Comparison of ENCODE assay signal across 8 cellular contexts in the genomic region with DNA sequence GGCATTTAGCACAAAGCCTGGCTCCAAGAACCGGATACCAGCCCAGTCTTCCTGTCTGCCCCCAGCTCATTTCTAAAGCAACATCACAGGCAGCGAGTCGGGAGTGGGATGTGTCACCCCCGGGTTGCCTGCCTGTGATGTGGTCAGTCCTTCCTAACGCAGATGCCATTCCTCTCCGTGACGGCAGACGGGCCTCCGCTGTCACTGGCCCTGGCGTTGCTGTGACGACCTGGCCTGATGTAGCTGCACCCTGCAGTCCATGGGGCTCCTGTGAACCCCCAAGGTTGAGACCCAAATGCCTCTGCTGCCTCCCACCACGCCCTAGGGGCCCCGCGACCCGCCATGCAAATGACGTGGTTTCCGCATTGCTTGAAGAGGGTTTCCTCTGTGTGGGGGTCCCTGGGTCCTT. TPM values are rescaled to one million over a fixed set of nuclear protein-coding genes. Genes with fewer than 3 reads are reported as not detected.
DNase-seq lines count a peak whose midpoint lies in the region; ATAC-seq and TF ChIP-seq lines count a peak whose summit lies in the region.

No MANE protein-coding gene starts in this region.

- H3K4me3 ChIP-seq in AG10803 (ENCODE audit: low read length) (no peak overlapping the region), neutrophil (ENCODE audit: low read depth in 1 of 2, low read length in 1 of 2) (peak overlapping the region; percentile 54 to 66), upper lobe of left lung (no peak overlapping the region)

- POLR2A ChIA-PET in RWPE1 (lab: Yijun Ruan, JAX; ENCODE audit: low non-redundant PET) = no interaction called here

- H3K27me3 ChIP-seq in neutrophil = no peaks in the 10 kb centered on the region
- no peaks in the 10 kb centered on the region for H3K27me3 ChIP-seq in upper lobe of left lung

- ATAC-seq in T-helper 17 cell (peak; percentile 63), upper lobe of left lung (ENCODE audit: low FRiP score in 2 of 2) (peak; percentile 3 to 20), HG03378 (IDR thresholded peaks at IDR 0.05; ENCODE audit: unreplicated experiment) (no peak), GM18858 (IDR thresholded peaks at IDR 0.05; ENCODE audit: unreplicated experiment) (no peak)

- peak in 1 of 4 donors; percentile 50 for TF ChIP-seq POLR2A in upper lobe of left lung (IDR thresholded peaks at IDR 0.05)

- CTCF ChIA-PET in RWPE1 (lab: Yijun Ruan, JAX) = interaction anchor here (2.8 kb wide), 1 partner anchor 54 kb away, joined by 14 read pairs; no protein-coding TSS in a partner anchor

- H3K9me3 ChIP-seq in T-helper 17 cell (ENCODE audit: control insufficient read depth, low read length, poor library complexity, severe bottlenecking) = no peaks in the 10 kb centered on the region
- H3K9me3 ChIP-seq in neutrophil = no peaks in the 10 kb centered on the region
- H3K9me3 ChIP-seq in upper lobe of left lung = no peaks in the 10 kb centered on the region

- H3K36me3 ChIP-seq in neutrophil = peaks cover 53% of the 10 kb centered on the region
- no peaks in the 10 kb centered on the region for H3K36me3 ChIP-seq in upper lobe of left lung

- H3K4me3 Mint-ChIP-seq in T-helper 17 cell = peak overlapping the region; percentile 94

- H3K4me1 Mint-ChIP-seq in T-helper 17 cell = peaks cover 78% of the 10 kb centered on the region

- TF ChIP-seq EP300 in upper lobe of left lung (IDR thresholded peaks at IDR 0.05) = peak in 1 of 4 donors; percentile 29

- no peaks in the 10 kb centered on the region for H3K36me3 Mint-ChIP-seq in T-helper 17 cell (ENCODE audit: low read depth)

- TF ChIP-seq CTCF in AG10803 (conservative IDR thresholded peaks at IDR 0.05; ENCODE audit: low read length) = no peak
- TF ChIP-seq CTCF in neutrophil (IDR thresholded peaks at IDR 0.05) = no peak
- no peak for TF ChIP-seq CTCF in upper lobe of left lung (IDR thresholded peaks at IDR 0.05)
- TF ChIP-seq CTCF in RWPE1 (conservative IDR thresholded peaks at IDR 0.05; ENCODE audit: low read depth) = no peak

- H3K27me3 Mint-ChIP-seq in T-helper 17 cell = no peaks in the 10 kb centered on the region

- WGBS in upper lobe of left lung, 2 donors = 18 to 38% methylated on average over 5 to 13 of the region's 17 CpGs

- DNase-seq in AG10803 (ENCODE audit: low read depth) = peak; percentile 76
- peak; percentile 52 to 86 (median 68) for DNase-seq in T-helper 17 cell
- peak in 1 of 2 donors; percentile 76 for DNase-seq in upper lobe of left lung
- no peak for DNase-seq in RWPE1 (ENCODE audit: low spot score)

- peak overlapping the region; percentile 100 for H3K27ac Mint-ChIP-seq in T-helper 17 cell

- peaks cover 100% of the 10 kb centered on the region in 2 experiments for H3K4me1 ChIP-seq in neutrophil (ENCODE audit: control insufficient read depth in 1 of 2, insufficient read depth in 1 of 2, low read depth in 1 of 2, low read length in 1 of 2)
- H3K4me1 ChIP-seq in upper lobe of left lung = peaks cover 94 to 99% (median 95%) of the 10 kb centered on the region in 4 donors

- H3K27ac ChIP-seq in angular gyrus (ENCODE audit: low read depth, low read length) (peak overlapping the region; percentile 22), neutrophil (peak overlapping the region; percentile 97), upper lobe of left lung (peak overlapping the region; percentile 81 to 97 (median 95)), RWPE1 (no peak overlapping the region)

RNA-seq across cellular contexts. Expression of a gene that starts 12.3 kb away (rescaled TPM):
- total RNA-seq in T-helper 17 cell (100 to 1,000 TPM; 127 to 132 TPM), upper lobe of left lung (100 to 1,000 TPM in 1 of 6 donors, 10 to 100 TPM in 5; 28.3 to 113 (median 58.5) TPM)

RNA-seq across cellular contexts. Expression of a gene that starts 50.7 kb away (rescaled TPM):
- total RNA-seq in T-helper 17 cell (10 to 100 TPM; 63.5 to 67.6 TPM), upper lobe of left lung (100 to 1,000 TPM in 2 of 6 donors, 10 to 100 TPM in 4; 54.9 to 181 (median 87.9) TPM)

Comparison
In these comparisons a context has a peak if more than half of its experiments do, and no peak if none do; other contexts are left out.
1. H3K4me3 ChIP-seq: peak in neutrophil (2 of 2); none in AG10803 (single experiment) and upper lobe of left lung (0 of 4).
2. ATAC-seq: peak in T-helper 17 cell (single experiment) and upper lobe of left lung (2 of 2); none in HG03378 (single experiment) and GM18858 (single experiment).